8 cellular contexts compared by ENCODE assay signal in genomic region chr1:6784560-6785317, GRCh38. TPM values are rescaled to one million over a fixed set of nuclear protein-coding genes. Genes with fewer than 3 reads are reported as not detected.
DNase-seq lines count a peak whose midpoint lies in the region; ATAC-seq, FAIRE-seq and TF ChIP-seq lines count a peak whose summit lies in the region.

No MANE protein-coding gene starts in this region.

- H3K4me3 ChIP-seq in DND-41 (ENCODE audit: low read depth in 1 of 2, low read length in 2 of 2) (peak overlapping the region; percentile 66 to 71; a peak in 3 of 4 replicates), GM23248 (peak overlapping the region; percentile 89), Karpas-422 (ENCODE audit: low read length) (peak overlapping the region; percentile 72), esophagus squamous epithelium (peak overlapping the region; percentile 71 to 95 (median 90)), muscle layer of duodenum (ENCODE audit: low read depth in 1 of 2, low read length in 2 of 2) (peak overlapping the region; percentile 65 to 72)

- H3K4me1 ChIP-seq in DND-41 (ENCODE audit: insufficient read depth, low read length) (peaks cover 42% of the 10 kb centered on the region), GM23248 (ENCODE audit: insufficient read depth) (peaks cover 6% of the 10 kb centered on the region; the same call in 1 of the 2 replicates), Karpas-422 (ENCODE audit: low read length) (peaks cover 65% of the 10 kb centered on the region), esophagus squamous epithelium (peaks cover 10 to 52% (median 15%) of the 10 kb centered on the region in 3 donors), muscle layer of duodenum (ENCODE audit: control insufficient read depth in 1 of 2, insufficient read depth in 2 of 2, low read length in 2 of 2) (peaks cover 0 to 23% of the 10 kb centered on the region in 2 donors)

- H3K9me3 ChIP-seq in DND-41 (ENCODE audit: insufficient read depth, low read length, severe bottlenecking) (no peaks in the 10 kb centered on the region), GM23248 (ENCODE audit: low read depth) (no peaks in the 10 kb centered on the region), Karpas-422 (ENCODE audit: low read length) (no peaks in the 10 kb centered on the region), esophagus squamous epithelium (no peaks in the 10 kb centered on the region), muscle layer of duodenum (ENCODE audit: control insufficient read depth in 1 of 2, low read length in 2 of 2) (no peaks in the 10 kb centered on the region)

- peaks cover 38% of the 10 kb centered on the region for H3K4me1 Mint-ChIP-seq in activated T-helper 1 cell treated with anti-CD3 and anti-CD28 coated beads, Interleukin-12 subunit alpha, Interleukin-12 subunit beta, Interleukin-2, Interleukin-4 antibody, amounts not matched to agents 30 ng/mL and 10 ng/mL and 1 ng/mL, durations not matched to agents 14 hours and 24 hours and 36 hours (ENCODE audit: low read depth)

- in situ Hi-C loops in GM23248 (cut with MboI): loop anchor here (25.0 kb wide), 1 partner anchor 428 kb away; no protein-coding TSS in a partner anchor

- H2AFZ ChIP-seq in DND-41 (ENCODE audit: low read depth, low read length) (peak overlapping the region; percentile 89), GM23248 (peak overlapping the region; percentile 91), Karpas-422 (ENCODE audit: low read length) (peak overlapping the region; percentile 53; the same call in 1 of the 2 replicates)

- ATAC-seq in DND-41 (ENCODE audit: insufficient read depth, low read depth): peak; percentile 88

- H3K9ac ChIP-seq in DND-41 (ENCODE audit: low read depth, low read length) (peak overlapping the region; percentile 86), GM23248 (peak overlapping the region; percentile 94), Karpas-422 (ENCODE audit: low read length) (peak overlapping the region; percentile 83)

- peak in 3 of 4 donors; percentile 84 to 96 (median 90) for TF ChIP-seq POLR2A in esophagus squamous epithelium (IDR thresholded peaks at IDR 0.05)

- peaks cover 12% of the 10 kb centered on the region for H3K36me3 Mint-ChIP-seq in activated T-helper 1 cell treated with anti-CD3 and anti-CD28 coated beads, Interleukin-12 subunit alpha, Interleukin-12 subunit beta, Interleukin-2, Interleukin-4 antibody, amounts not matched to agents 30 ng/mL and 10 ng/mL and 1 ng/mL, durations not matched to agents 14 hours and 24 hours and 36 hours (ENCODE audit: low read depth)

- H3K79me2 ChIP-seq in DND-41 (ENCODE audit: insufficient read depth, low read length) (peaks cover 49% of the 10 kb centered on the region), GM23248 (ENCODE audit: insufficient read depth) (peaks cover 39% of the 10 kb centered on the region), Karpas-422 (ENCODE audit: low read length) (peaks cover 45% of the 10 kb centered on the region)

- intact Hi-C loops in activated T-helper 1 cell treated with anti-CD3 and anti-CD28 coated beads, Interleukin-12 subunit alpha, Interleukin-12 subunit beta, Interleukin-2, Interleukin-4 antibody, amounts not matched to agents 30 ng/mL and 10 ng/mL and 1 ng/mL, durations not matched to agents 14 hours and 24 hours and 36 hours (cut with micrococcal nuclease): loop anchor here (1.0 to 10.0 kb wide), 7 partner anchors 39 to 1000 kb away; partner anchors contain the start of genes DNAJC11, KLHL21, NOL9 and NPHP4
- intact Hi-C loops in esophagus squamous epithelium (cut with DNase I): no loop called here

- H3K9me3 Mint-ChIP-seq in activated T-helper 1 cell treated with anti-CD3 and anti-CD28 coated beads, Interleukin-12 subunit alpha, Interleukin-12 subunit beta, Interleukin-2, Interleukin-4 antibody, amounts not matched to agents 30 ng/mL and 10 ng/mL and 1 ng/mL, durations not matched to agents 14 hours and 24 hours and 36 hours: no peaks in the 10 kb centered on the region

- peaks cover 6% of the 10 kb centered on the region for H3K27me3 Mint-ChIP-seq in activated T-helper 1 cell treated with anti-CD3 and anti-CD28 coated beads, Interleukin-12 subunit alpha, Interleukin-12 subunit beta, Interleukin-2, Interleukin-4 antibody, amounts not matched to agents 30 ng/mL and 10 ng/mL and 1 ng/mL, durations not matched to agents 14 hours and 24 hours and 36 hours (ENCODE audit: insufficient read depth)

- peak; percentile 97 for FAIRE-seq in RCC 7860 (lab: Jason Lieb, UNC)

- no peaks in the 10 kb centered on the region for H3K27me3 ChIP-seq in DND-41 (ENCODE audit: insufficient read depth, low read length, poor library complexity)
- H3K27me3 ChIP-seq in GM23248 (replicated peaks; ENCODE audit: insufficient read depth): no peaks in the 10 kb centered on the region
- H3K27me3 ChIP-seq in Karpas-422 (ENCODE audit: low read length): no peaks in the 10 kb centered on the region
- no peaks in the 10 kb centered on the region for H3K27me3 ChIP-seq in esophagus squamous epithelium
- no peaks in the 10 kb centered on the region for H3K27me3 ChIP-seq in muscle layer of duodenum (ENCODE audit: low read depth, low read length)

- H3K27ac ChIP-seq in DND-41 (ENCODE audit: low read length) (peak overlapping the region; percentile 71), GM23248 (peak overlapping the region; percentile 95), Karpas-422 (ENCODE audit: low read length) (peak overlapping the region; percentile 99), esophagus squamous epithelium (peak overlapping the region; percentile 97 to 100 (median 100)), muscle layer of duodenum (ENCODE audit: low read length) (peak overlapping the region; percentile 80)

- WGBS in GM23248 (ENCODE audit: low coverage in 1 of 2, low lambda C conversion rate in 2 of 2, missing lambda C conversion rate in 2 of 2), 2 experiments: 0 to 1% methylated on average over 52 to 75 of the region's 79 CpGs
- WGBS in esophagus squamous epithelium, 2 donors: no CpG with 5 or more reads among the region's 79 CpGs

- peak overlapping the region; percentile 91 for H3K27ac Mint-ChIP-seq in activated T-helper 1 cell treated with anti-CD3 and anti-CD28 coated beads, Interleukin-12 subunit alpha, Interleukin-12 subunit beta, Interleukin-2, Interleukin-4 antibody, amounts not matched to agents 30 ng/mL and 10 ng/mL and 1 ng/mL, durations not matched to agents 14 hours and 24 hours and 36 hours

- H3K9me2 ChIP-seq in GM23248 (ENCODE audit: insufficient read depth): no peaks in the 10 kb centered on the region
- H3K9me2 ChIP-seq in Karpas-422 (replicated peaks; ENCODE audit: insufficient read depth, low read length): no peaks in the 10 kb centered on the region

- H3K36me3 ChIP-seq in DND-41 (ENCODE audit: insufficient read depth, low read length) (no peaks in the 10 kb centered on the region), GM23248 (ENCODE audit: low read depth) (no peaks in the 10 kb centered on the region), Karpas-422 (ENCODE audit: insufficient read depth, low read length) (no peaks in the 10 kb centered on the region), esophagus squamous epithelium (no peaks in the 10 kb centered on the region), muscle layer of duodenum (ENCODE audit: control insufficient read depth in 1 of 2, insufficient read depth in 2 of 2, low read length in 2 of 2) (peaks cover 0 to 4% of the 10 kb centered on the region in 2 donors)

- H3K4me2 ChIP-seq in DND-41 (ENCODE audit: insufficient read depth, low read length) (peak overlapping the region; percentile 70), GM23248 (ENCODE audit: unreplicated experiment) (peak overlapping the region; percentile 91), Karpas-422 (ENCODE audit: low read depth, low read length, poor library complexity, severe bottlenecking) (peak overlapping the region; percentile 84)

- H3F3A ChIP-seq in GM23248 (ENCODE audit: insufficient read depth): peaks cover 12% of the 10 kb centered on the region; the same call in 1 of the 2 replicates

- DNase-seq in DND-41 (peak; percentile 100), GM23248 (peak; percentile 100), Karpas-422 (peak; percentile 100), RCC 7860 (ENCODE audit: low spot score) (peak; percentile 99), esophagus squamous epithelium (lab: John Stamatoyannopoulos, UW) (peak; percentile 99)
- DNase-seq in activated T-helper 1 cell treated with anti-CD3 and anti-CD28 coated beads, Interleukin-12 subunit alpha, Interleukin-12 subunit beta, Interleukin-2, Interleukin-4 antibody, amounts not matched to agents 30 ng/mL and 10 ng/mL and 1 ng/mL, durations not matched to agents 14 hours and 24 hours and 36 hours (ENCODE audit: low spot score): peak; percentile 99
- peak; percentile 98 for DNase-seq in stimulated activated CD8-positive, alpha-beta memory T cell treated with anti-CD3 and anti-CD28 coated beads, Interleukin-7, amount 100 ng/mL, for 24 hours (ENCODE audit: low read depth)

- H4K20me1 ChIP-seq in DND-41 (ENCODE audit: insufficient read depth, low read length) (peaks cover 38% of the 10 kb centered on the region), GM23248 (ENCODE audit: insufficient read depth) (no peaks in the 10 kb centered on the region), Karpas-422 (ENCODE audit: insufficient read depth, low read depth, low read length) (peaks cover 34% of the 10 kb centered on the region)

- TF ChIP-seq CTCF in DND-41 (IDR thresholded peaks at IDR 0.05; ENCODE audit: borderline replicate concordance, extremely low read depth, low read length, poor library complexity, severe bottlenecking) (no peak), esophagus squamous epithelium (IDR thresholded peaks at IDR 0.05) (peak in 1 of 6 experiments; percentile 6)

- H3K4me3 Mint-ChIP-seq in activated T-helper 1 cell treated with anti-CD3 and anti-CD28 coated beads, Interleukin-12 subunit alpha, Interleukin-12 subunit beta, Interleukin-2, Interleukin-4 antibody, amounts not matched to agents 30 ng/mL and 10 ng/mL and 1 ng/mL, durations not matched to agents 14 hours and 24 hours and 36 hours: peak overlapping the region; percentile 88

RNA-seq across cellular contexts. Expression of gene CAMTA1, which starts 0.5 kb away (rescaled TPM):
- 50.1 and 86.8 TPM in 2 replicates for total RNA-seq in GM23248 (2014; rRNA removed; shearing (Covaris generic))
- polyA plus RNA-seq in GM23248 (2016; fragmentation: Nextera tagmentation; extraction: Ambion mirVana): 159 and 165 TPM in 2 replicates
- 80.5 and 118 TPM in 2 replicates for total RNA-seq in Karpas-422 (2014; rRNA removed; shearing (Covaris generic); ENCODE audit: low replicate concordance)
- 57.2 and 63.7 TPM in 2 replicates for total RNA-seq in activated T-helper 1 cell treated with anti-CD3 and anti-CD28 coated beads, Interleukin-12 subunit alpha, Interleukin-12 subunit beta, Interleukin-2, Interleukin-4 antibody, amounts not matched to agents 30 ng/mL and 10 ng/mL and 1 ng/mL, durations not matched to agents 14 hours and 24 hours and 36 hours
- 10 to 100 TPM; 31.3 to 77.4 (median 45.9) TPM for total RNA-seq in esophagus squamous epithelium

Comparison
In these comparisons a context has a peak if more than half of its experiments do, and no peak if none do; other contexts are left out.
1. Peak in every context shown above with its lines: DNase-seq, ATAC-seq, H3K4me3 ChIP-seq and H3K27ac ChIP-seq.